8 cellular contexts compared by ENCODE assay signal in genomic region chr15:56732881-56733130, GRCh38. TPM values are rescaled to one million over a fixed set of nuclear protein-coding genes. Genes with fewer than 3 reads are reported as not detected.
DNase-seq lines count a peak whose midpoint lies in the region; ATAC-seq lines count a peak whose summit lies in the region.

No MANE protein-coding gene starts in this region.

- no peak for ATAC-seq in activated T-cell treated with anti-CD3 and anti-CD28 coated beads, Interleukin-2, amount 50 U/mL, for 4 hours
- ATAC-seq in stimulated activated naive B cell treated with anti-CD40 and anti-IgM and Interleukin-4, amounts not matched to agents 10 μg/mL and 1 μg/mL and 100 μg/mL, for 72 hours (replicated peaks): no peak
- ATAC-seq in HG03439 (IDR thresholded peaks at IDR 0.05; ENCODE audit: unreplicated experiment): no peak

- DNase-seq in activated naive CD4-positive, alpha-beta T cell treated with anti-CD3 and anti-CD28 coated beads, Interleukin-2, amount 50 U/mL, for 16 hours: no peak
- no peak for DNase-seq in activated T-cell treated with anti-CD3 and anti-CD28 coated beads, Interleukin-2, amount 50 U/mL, for 4 hours
- no peak for DNase-seq in stimulated activated naive B cell treated with anti-CD40 and anti-IgM and Interleukin-4, amounts not matched to agents 10 μg/mL and 1 μg/mL and 100 μg/mL, for 72 hours
- DNase-seq in effector CD8-positive, alpha-beta T cell (lab: John Stamatoyannopoulos, UW): no peak
- DNase-seq in NK-92 treated with Interleukin-12 subunit alpha and Interleukin-12 subunit beta, amount 100 ng/mL, for 24 hours (lab: John Stamatoyannopoulos, UW): no peak

- H3K4me1 Mint-ChIP-seq in activated naive CD4-positive, alpha-beta T cell treated with anti-CD3 and anti-CD28 coated beads, Interleukin-2, amount 50 U/mL, for 24 hours: peaks cover 39% of the 10 kb centered on the region
- peaks cover 33% of the 10 kb centered on the region for H3K4me1 Mint-ChIP-seq in activated T-cell treated with anti-CD3 and anti-CD28 coated beads, Interleukin-2, amount 50 U/mL, for 4 hours (ENCODE audit: low read depth)
- peaks cover 17 to 28% of the 10 kb centered on the region in 2 donors for H3K4me1 Mint-ChIP-seq in stimulated activated naive B cell treated with anti-CD40 and anti-IgM and Interleukin-4, amounts not matched to agents 10 μg/mL and 1 μg/mL and 100 μg/mL, for 72 hours

- peaks cover 2% of the 10 kb centered on the region for H3K36me3 Mint-ChIP-seq in activated naive CD4-positive, alpha-beta T cell treated with anti-CD3 and anti-CD28 coated beads, Interleukin-2, amount 50 U/mL, for 24 hours
- peaks cover 4% of the 10 kb centered on the region for H3K36me3 Mint-ChIP-seq in activated T-cell treated with anti-CD3 and anti-CD28 coated beads, Interleukin-2, amount 50 U/mL, for 4 hours (ENCODE audit: insufficient read depth)
- H3K36me3 Mint-ChIP-seq in stimulated activated naive B cell treated with anti-CD40 and anti-IgM and Interleukin-4, amounts not matched to agents 10 μg/mL and 1 μg/mL and 100 μg/mL, for 72 hours: peaks cover 12 to 20% of the 10 kb centered on the region in 2 donors

- H3K4me3 Mint-ChIP-seq in activated naive CD4-positive, alpha-beta T cell treated with anti-CD3 and anti-CD28 coated beads, Interleukin-2, amount 50 U/mL, for 24 hours: peak overlapping the region; percentile 94
- peak overlapping the region; percentile 93 for H3K4me3 Mint-ChIP-seq in activated T-cell treated with anti-CD3 and anti-CD28 coated beads, Interleukin-2, amount 50 U/mL, for 4 hours
- H3K4me3 Mint-ChIP-seq in stimulated activated naive B cell treated with anti-CD40 and anti-IgM and Interleukin-4, amounts not matched to agents 10 μg/mL and 1 μg/mL and 100 μg/mL, for 72 hours: peak overlapping the region; percentile 88 to 98

- peaks cover 21% of the 10 kb centered on the region for H3K4me1 ChIP-seq in iPS-18a (ENCODE audit: control insufficient read depth, low read depth, low read length)

- H3K27ac Mint-ChIP-seq in activated naive CD4-positive, alpha-beta T cell treated with anti-CD3 and anti-CD28 coated beads, Interleukin-2, amount 50 U/mL, for 24 hours: peak overlapping the region; percentile 98
- peak overlapping the region; percentile 92 for H3K27ac Mint-ChIP-seq in stimulated activated naive B cell treated with anti-CD40 and anti-IgM and Interleukin-4, amounts not matched to agents 10 μg/mL and 1 μg/mL and 100 μg/mL, for 72 hours

- H3K9me3 Mint-ChIP-seq in activated naive CD4-positive, alpha-beta T cell treated with anti-CD3 and anti-CD28 coated beads, Interleukin-2, amount 50 U/mL, for 24 hours: no peaks in the 10 kb centered on the region
- no peaks in the 10 kb centered on the region for H3K9me3 Mint-ChIP-seq in activated T-cell treated with anti-CD3 and anti-CD28 coated beads, Interleukin-2, amount 50 U/mL, for 4 hours
- H3K9me3 Mint-ChIP-seq in stimulated activated naive B cell treated with anti-CD40 and anti-IgM and Interleukin-4, amounts not matched to agents 10 μg/mL and 1 μg/mL and 100 μg/mL, for 72 hours: peaks cover 0 to 10% of the 10 kb centered on the region in 2 donors

- H3K9me3 ChIP-seq in iPS-18a (ENCODE audit: control insufficient read depth, low read depth, low read length): peaks cover 11% of the 10 kb centered on the region

- peak overlapping the region; percentile 51 for H3K27ac ChIP-seq in iPS-18a (ENCODE audit: low read length)

- peak overlapping the region; percentile 85 for H3K9ac ChIP-seq in iPS-18a (ENCODE audit: low read length)

- no peaks in the 10 kb centered on the region for H3K36me3 ChIP-seq in iPS-18a (ENCODE audit: control insufficient read depth, low read depth, low read length)

- peak overlapping the region; percentile 70 for H3K4me3 ChIP-seq in iPS-18a (ENCODE audit: low read length)

- no peaks in the 10 kb centered on the region for H3K27me3 ChIP-seq in iPS-18a (ENCODE audit: control insufficient read depth, insufficient read depth, low read length)

- no peaks in the 10 kb centered on the region for H3K27me3 Mint-ChIP-seq in activated naive CD4-positive, alpha-beta T cell treated with anti-CD3 and anti-CD28 coated beads, Interleukin-2, amount 50 U/mL, for 24 hours
- H3K27me3 Mint-ChIP-seq in activated T-cell treated with anti-CD3 and anti-CD28 coated beads, Interleukin-2, amount 50 U/mL, for 4 hours (ENCODE audit: low read depth): no peaks in the 10 kb centered on the region
- no peaks in the 10 kb centered on the region for H3K27me3 Mint-ChIP-seq in stimulated activated naive B cell treated with anti-CD40 and anti-IgM and Interleukin-4, amounts not matched to agents 10 μg/mL and 1 μg/mL and 100 μg/mL, for 72 hours

RNA-seq across cellular contexts. Expression of gene ZNF280D, which starts 0.5 kb away (rescaled TPM):
- total RNA-seq in activated T-cell treated with anti-CD3 and anti-CD28 coated beads, Interleukin-2, amount 50 U/mL, for 4 hours: 10 to 100 TPM; 14.9 to 16.3 (median 15.3) TPM
